Comparison of ENCODE assay signal across 8 cellular contexts in the genomic region with DNA sequence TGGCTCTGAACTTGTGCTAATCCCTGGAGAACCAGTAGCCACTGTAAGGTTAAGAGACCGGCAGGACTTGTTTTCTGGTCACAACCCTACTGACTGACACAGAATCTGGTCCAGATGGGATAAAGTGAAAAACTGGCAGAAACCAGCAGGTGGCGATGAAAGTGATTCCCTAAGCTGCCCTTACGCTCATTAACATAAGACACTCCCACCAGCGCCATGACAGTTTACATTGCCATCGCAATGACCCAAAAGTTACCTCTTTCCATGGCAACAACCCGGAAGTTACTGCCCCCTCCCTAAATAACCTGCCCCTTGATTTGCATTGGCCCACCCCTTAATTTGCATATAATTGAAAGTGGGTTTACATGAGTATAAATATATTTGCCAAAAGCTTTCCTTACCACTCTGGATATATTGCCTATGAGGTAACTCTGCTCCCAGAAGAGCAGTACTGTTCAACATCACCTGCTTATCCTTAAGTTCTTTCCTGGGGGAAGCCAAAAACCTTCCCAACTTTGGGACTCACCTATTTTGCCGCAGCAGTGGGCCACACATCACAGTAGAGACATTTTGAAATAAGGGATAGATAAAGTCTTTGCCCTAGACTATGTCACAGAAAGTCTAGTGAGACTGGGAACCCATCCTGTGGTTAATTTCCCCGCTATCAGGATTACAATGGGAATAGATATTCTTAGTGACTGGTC. TPM values are rescaled to one million over a fixed set of nuclear protein-coding genes. Genes with fewer than 3 reads are reported as not detected.
DNase-seq lines count a peak whose midpoint lies in the region; ATAC-seq, FAIRE-seq and TF ChIP-seq lines count a peak whose summit lies in the region.

No MANE protein-coding gene starts in this region.

- peaks cover 20% of the 10 kb centered on the region for H3K4me1 Mint-ChIP-seq in memory B cell

- H2AFZ ChIP-seq in GM12878 (ENCODE audit: control insufficient read depth, low read depth, low read length), result no peak overlapping the region

- no TSS peak for BruUV-seq in GM12878 (replicated peaks; lab: Mats Ljungman, UMichigan)

- no peak overlapping the region for H3K4me2 ChIP-seq in GM12878 (ENCODE audit: control insufficient read depth, insufficient read depth)

- no peaks in the 10 kb centered on the region for H3K79me2 ChIP-seq in GM12878 (ENCODE audit: control insufficient read depth, insufficient read depth, low read length)

- FAIRE-seq in GM12892 (lab: Jason Lieb, UNC) (peak; percentile 40), GM12878 (lab: Jason Lieb, UNC) (peak; percentile 92)

- H3K36me3 Mint-ChIP-seq in memory B cell, result no peaks in the 10 kb centered on the region

- no peaks in the 10 kb centered on the region for H3K27me3 Mint-ChIP-seq in memory B cell

- H3K4me3 Mint-ChIP-seq in memory B cell, result no peak overlapping the region

- TF ChIP-seq EP300 in GM12878 (IDR thresholded peaks at IDR 0.05; ENCODE audit: borderline replicate concordance in 1 of 2, control insufficient read depth in 1 of 2, low read depth in 2 of 2, low read length in 2 of 2), result no peak

- peak; percentile 81 for ATAC-seq in GM12878
- peak; percentile 94 for ATAC-seq in memory B cell (ENCODE audit: low read depth)
- no peak for ATAC-seq in GM18517 (IDR thresholded peaks at IDR 0.05; ENCODE audit: unreplicated experiment)
- no peak for ATAC-seq in GM18502 (IDR thresholded peaks at IDR 0.05; ENCODE audit: poor library complexity, unreplicated experiment)

- RAD21 ChIA-PET in GM12878 (lab: Charles Lee; ENCODE audit: unreplicated experiment), result no interaction called here

- H3K4me1 ChIP-seq in GM12878 (ENCODE audit: control insufficient read depth, insufficient read depth, low read length), result no peaks in the 10 kb centered on the region

- no peaks in the 10 kb centered on the region for H4K20me1 ChIP-seq in GM12878 (ENCODE audit: control insufficient read depth, insufficient read depth)

- H3K9me3 ChIP-seq in GM12878 (replicated peaks; ENCODE audit: control insufficient read depth, insufficient read depth, low read length), result no peaks in the 10 kb centered on the region; the same call in 2 of the 3 replicates

- no peak for TF ChIP-seq POLR2A in GM12892 (IDR thresholded peaks at IDR 0.05; ENCODE audit: low read depth, low read length)
- TF ChIP-seq POLR2A in GM12878 (IDR thresholded peaks at IDR 0.05; ENCODE audit: low read depth, low read length), result no peak

- SMC1A ChIA-PET in GM12878 (lab: Charles Lee; ENCODE audit: uncharacterized antibody, unreplicated experiment), result no interaction called here

- TF ChIP-seq CTCF in AG09309 (IDR thresholded peaks at IDR 0.05; ENCODE audit: control insufficient read depth, insufficient read depth, low read depth, low read length, missing control alignments) (peak; percentile 30), GM12878 (IDR thresholded peaks at IDR 0.05 in 2 of 3, conservative IDR thresholded peaks at IDR 0.05 in 1 of 3; ENCODE audit: control insufficient read depth in 2 of 3, extremely low read depth in 1 of 3, insufficient read depth in 1 of 3, low read depth in 3 of 3, low read length in 3 of 3) (peak in 2 of 3 experiments; percentile 34 to 52; a peak in 3 of 6 replicates)

- H3K4me3 ChIP-seq in AG09309 (ENCODE audit: control insufficient read depth, low read depth, low read length) (no peak overlapping the region), GM12878 (no peak overlapping the region)

- H3K27ac Mint-ChIP-seq in memory B cell, result peak overlapping the region; percentile 47

- in situ Hi-C loops in GM12878 (cut with MboI), result no loop called here

- DNase-seq in AG09309 (ENCODE audit: low read depth), result no peak
- DNase-seq in GM12892 (ENCODE audit: insufficient read length), result no peak
- peak; percentile 36 for DNase-seq in NCI-H774 (lab: John Stamatoyannopoulos, UW)
- DNase-seq in GM12878 (ENCODE audit: low read depth, low spot score), result peak; percentile 5
- peak; percentile 37 to 56 for DNase-seq in memory B cell (ENCODE audit: low spot score in 2 of 2)
- DNase-seq in GF-D8 (lab: John Stamatoyannopoulos, UW), result no peak

- intact Hi-C loops in GM12878 (cut with micrococcal nuclease; ENCODE audit: unreplicated experiment), result loop anchor here (1.0 kb wide), 1 partner anchor 65 kb away; no protein-coding TSS in a partner anchor

- POLR2A ChIA-PET in GM12878 (lab: Charles Lee), result no interaction called here

- H3K36me3 ChIP-seq in GM12878 (ENCODE audit: control insufficient read depth in 2 of 2, insufficient read depth in 2 of 2, low read length in 1 of 2), result no peaks in the 10 kb centered on the region

- H3K9ac ChIP-seq in GM12878 (ENCODE audit: control insufficient read depth, insufficient read depth, low read length), result no peak overlapping the region

- no peaks in the 10 kb centered on the region for H3K9me3 Mint-ChIP-seq in memory B cell

- TF ChIP-seq RAD21 in GM12878 (IDR thresholded peaks at IDR 0.05; ENCODE audit: insufficient read depth, low read depth, low read length), result no peak

- 32% methylated on average over 8 of the region's 8 CpGs for WGBS in GM12878 (ENCODE audit: insufficient coverage, insufficient replicate concordance, low lambda C conversion rate, missing lambda C conversion rate)

- no peak overlapping the region for H3K27ac ChIP-seq in GM12878 (ENCODE audit: control insufficient read depth, insufficient read depth)

- CTCF ChIA-PET in GM12878 (lab: Yijun Ruan, JAX), result interaction anchor here (0.6 kb wide), 1 partner anchor 16 kb away, joined by 3 read pairs; no protein-coding TSS in a partner anchor

- H3K27me3 ChIP-seq in GM12878 (replicated peaks in 1 of 2; ENCODE audit: control insufficient read depth in 2 of 2, insufficient read depth in 2 of 2, low read length in 1 of 2), result 0 out of 4 replicates have a peak, but pooled peaks cover 0 to 2% of the 10 kb centered on the region in 2 experiments

TF ChIP-seq in GM12878, 131 proteins besides CTCF, POLR2A, EP300 and RAD21:
- TF ChIP-seq YY1 (IDR thresholded peaks at IDR 0.05; ENCODE audit: low read depth, low read length) (peak; percentile 91), NR2C1 (IDR thresholded peaks at IDR 0.05) (peak; percentile 56), ZNF24 (IDR thresholded peaks at IDR 0.05) (no peak), SMC3 (IDR thresholded peaks at IDR 0.05; ENCODE audit: borderline replicate concordance, low read length) (peak; percentile 31; the same call in 1 of the 2 replicates), POU2F2 (IDR thresholded peaks at IDR 0.05; ENCODE audit: borderline replicate concordance, low read depth, low read length) (peak; percentile 62; the same call in 1 of the 3 replicates), GABPA (IDR thresholded peaks at IDR 0.05; ENCODE audit: low read depth) (peak; percentile 59; the same call in 1 of the 2 replicates), BHLHE40 (IDR thresholded peaks at IDR 0.05; ENCODE audit: borderline replicate concordance in 1 of 2, low read depth in 2 of 2, low read length in 1 of 2) (no peak)
- TF ChIP-seq, protein P1, sequence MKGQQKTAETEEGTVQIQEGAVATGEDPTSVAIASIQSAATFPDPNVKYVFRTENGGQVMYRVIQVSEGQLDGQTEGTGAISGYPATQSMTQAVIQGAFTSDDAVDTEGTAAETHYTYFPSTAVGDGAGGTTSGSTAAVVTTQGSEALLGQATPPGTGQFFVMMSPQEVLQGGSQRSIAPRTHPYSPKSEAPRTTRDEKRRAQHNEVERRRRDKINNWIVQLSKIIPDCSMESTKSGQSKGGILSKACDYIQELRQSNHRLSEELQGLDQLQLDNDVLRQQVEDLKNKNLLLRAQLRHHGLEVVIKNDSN (IDR thresholded peaks at IDR 0.05; ENCODE audit: borderline replicate concordance, extremely low read length, insufficient read depth, low read depth, low read length), result no peak

RNA-seq across cellular contexts. Expression of a gene that starts 35.8 kb away (rescaled TPM):
- 6.6 TPM for polyA plus RNA-seq in GM12892 (2012; ENCODE audit: missing spikeins)
- total RNA-seq in GM12878 (2013; cell fraction: nucleolus; rRNA removed), result 1.3 and 2.4 TPM in 2 replicates
- total RNA-seq in GM12878 (2014; rRNA removed) (2.7 and 3.6 TPM in 2 replicates), GM12878 (2014; rRNA removed; fragmentation: Illumina TruSeq; extraction: Trizol) (4.3 and 5.3 TPM in 2 replicates), GM12878 (2021) (4.1 and 4.3 TPM in 2 replicates)
- polyA plus RNA-seq in GM12878 (2011; ENCODE audit: low read depth), result 1.4 TPM
- polyA plus RNA-seq in GM12878 (2011; rRNA removed) (0.69 and 0.89 TPM in 2 replicates), GM12878 (2014; fragmentation: Illumina TruSeq; extraction: Trizol) (3.4 and 5.5 TPM in 2 replicates), GM12878 (2014; fragmentation: Nextera tagmentation; extraction: Ambion mirVana) (under 1 TPM; 0.26 to 0.31 TPM), GM12878 (2014; rRNA removed) (3.0 and 3.4 TPM in 2 replicates), GM12878 (2016; fragmentation: Nextera tagmentation; extraction: Ambion mirVana) (1 to 10 TPM; 2.1 to 2.7 TPM)
- polyA plus RNA-seq in GM12878 (2011; cell fraction: cytosol; rRNA removed), result 0.66 and 0.92 TPM in 2 replicates
- 0.85 and 2.6 TPM in 2 replicates for polyA plus RNA-seq in GM12878 (2011; cell fraction: nucleus; rRNA removed)
- 1.4 and 2.1 TPM in 2 replicates for polyA plus RNA-seq in GM12878 (2012)
- polyA minus RNA-seq in GM12878 (2011; rRNA and poly(A)+ RNA removed), result 2.8 and 4.9 TPM in 2 replicates
- polyA minus RNA-seq in GM12878 (2011; cell fraction: cytosol; rRNA and poly(A)+ RNA removed), result 0.94 and 1.1 TPM in 2 replicates
- 2.1 and 10.0 TPM in 2 replicates for polyA minus RNA-seq in GM12878 (2011; cell fraction: nucleus; rRNA and poly(A)+ RNA removed)

Comparison
In these comparisons a context has a peak if more than half of its experiments do, and no peak if none do; other contexts are left out.
1. DNase-seq: peak in NCI-H774 (single experiment), GM12878 (single experiment) and memory B cell (2 of 2); none in AG09309 (single experiment), GM12892 (single experiment) and GF-D8 (single experiment).
2. ATAC-seq: peak in GM12878 (single experiment) and memory B cell (single experiment); none in GM18517 (single experiment) and GM18502 (single experiment).